ENCODE assay signal across 17 cellular contexts in genomic region chr3:76470285-76470684, GRCh38.
DNase-seq lines count a peak whose midpoint lies in the region; ATAC-seq, FAIRE-seq and TF ChIP-seq lines count a peak whose summit lies in the region.
"Had no signal": no experiment of that assay in that cellular context is flagged by ENCODE, and none has a peak within 500 bp of the region (broad histone marks: within the 10 kb centered on the region; RNA-seq: fewer than 3 reads in every experiment).

No MANE protein-coding gene starts in this region.

- H3K18ac ChIP-seq in mesenchymal stem cell (ENCODE audit: low read depth in 1 of 2, low read length in 2 of 2): no peak overlapping the region

- no peak overlapping the region for H2BK15ac ChIP-seq in mesenchymal stem cell (ENCODE audit: low read depth, poor library complexity, severe bottlenecking)

- H3K27ac ChIP-seq in mesenchymal stem cell (ENCODE audit: low read length, poor library complexity, severe bottlenecking) (no peak overlapping the region), small intestine (ENCODE audit: low read depth in 1 of 2, low read length in 1 of 2) (no peak overlapping the region)

- ATAC-seq in left lobe of liver: no peak
- ATAC-seq: activated naive CD4-positive, alpha-beta T cell treated with anti-CD3 and anti-CD28 coated beads, Interleukin-2, amount 50 U/mL, for 72 hours; naive thymus-derived CD4-positive, alpha-beta T cell had no signal

- H2BK120ac ChIP-seq in mesenchymal stem cell (ENCODE audit: low read depth, low read length): no peak overlapping the region

- H3K14ac ChIP-seq in mesenchymal stem cell (ENCODE audit: low read length in 2 of 2): peak overlapping the region in 1 of 2 experiments; percentile 1

- no peak overlapping the region for H3K4me2 ChIP-seq in mesenchymal stem cell (ENCODE audit: low read length, poor library complexity, severe bottlenecking)

- no peak overlapping the region for H2BK5ac ChIP-seq in mesenchymal stem cell (ENCODE audit: low read depth, low read length, poor library complexity, severe bottlenecking)

- FAIRE-seq in HTR-8/SVneo (lab: Jason Lieb, UNC) (no peak), small intestine (lab: Jason Lieb, UNC) (no peak)

- H3K4me3 ChIP-seq in AG09309 (ENCODE audit: control insufficient read depth, low read depth, low read length) (no peak overlapping the region), choroid plexus epithelial cell (ENCODE audit: low read depth, low read length) (no peak overlapping the region), mesenchymal stem cell (ENCODE audit: insufficient read depth in 1 of 2, low read depth in 1 of 2, low read length in 2 of 2) (no peak overlapping the region), small intestine (ENCODE audit: low read depth in 1 of 2, low read length in 2 of 2) (no peak overlapping the region), H7 (ENCODE audit: insufficient read depth, low read depth, low read length) (no peak overlapping the region)

- no peak overlapping the region for H4K91ac ChIP-seq in mesenchymal stem cell (ENCODE audit: low read length)

- WGBS in mesenchymal stem cell: no CpG with 5 or more reads among the region's 2 CpGs
- 78 to 86% (median 82%) methylated on average over 2 of the region's 2 CpGs for WGBS in small intestine, 3 donors

- no peaks in the 10 kb centered on the region for H3K79me1 ChIP-seq in mesenchymal stem cell (replicated peaks; ENCODE audit: low read length, poor library complexity, severe bottlenecking)

- no peak overlapping the region for H2BK12ac ChIP-seq in mesenchymal stem cell (ENCODE audit: low read length in 2 of 2)

- H2AFZ ChIP-seq in mesenchymal stem cell (ENCODE audit: low read depth, low read length): no peak overlapping the region

- H3K4me1 ChIP-seq in mesenchymal stem cell (ENCODE audit: control insufficient read depth, insufficient read depth, low read depth, low read length) (peaks cover 4% of the 10 kb centered on the region), small intestine (ENCODE audit: control insufficient read depth in 2 of 2, insufficient read depth in 1 of 2, low read depth in 1 of 2, low read length in 1 of 2) (no peaks in the 10 kb centered on the region)

- peak; percentile 29 for DNase-seq in AG09309 (ENCODE audit: low read depth)
- DNase-seq in HTR-8/SVneo (ENCODE audit: insufficient read length, low spot score): peak; percentile 10
- peak; percentile 93 for DNase-seq in choroid plexus epithelial cell (ENCODE audit: low read depth)
- DNase-seq in mesenchymal stem cell: peak; percentile 77
- no peak for DNase-seq in small intestine
- no peak for DNase-seq in H7
- DNase-seq in NCI-H187 (lab: John Stamatoyannopoulos, UW): no peak
- no peak for DNase-seq in left lobe of liver (ENCODE audit: low spot score)
- DNase-seq: activated CD4-positive, alpha-beta T cell treated with anti-CD3 and anti-CD28 coated beads, Interleukin-2, amount 10 ng/mL, durations not matched to agents 24 days and 14 days; DMS153; hippocampal formation; naive thymus-derived CD4-positive, alpha-beta T cell; NCI-H1105 treated with DMSO at 0.1 percent for 48 hours; NK-92 treated with Interleukin-12 subunit alpha and Interleukin-12 subunit beta, amount 100 ng/mL, for 24 hours; Right ventricle myocardium superior; stimulated activated CD4-positive, alpha-beta T cell treated with anti-CD3 and anti-CD28 coated beads, Interleukin-1b, Interleukin-23, amount 100 ng/mL, for 48 hours had no signal

- H4K8ac ChIP-seq in mesenchymal stem cell (ENCODE audit: low read length): no peak overlapping the region

- TF ChIP-seq CTCF in AG09309 (IDR thresholded peaks at IDR 0.05; ENCODE audit: control insufficient read depth, insufficient read depth, low read depth, low read length, missing control alignments) (no peak), choroid plexus epithelial cell (conservative IDR thresholded peaks at IDR 0.05; ENCODE audit: low read depth, low read length) (no peak)

- H3K9me3 ChIP-seq in mesenchymal stem cell (ENCODE audit: control insufficient read depth, low read length): peaks cover 5% of the 10 kb centered on the region
- no peaks in the 10 kb centered on the region for H3K9me3 ChIP-seq in small intestine (ENCODE audit: control insufficient read depth, low read depth)

- no peak overlapping the region for H2AK5ac ChIP-seq in mesenchymal stem cell (ENCODE audit: low read length, severe bottlenecking)

- H3K9ac ChIP-seq in mesenchymal stem cell (ENCODE audit: low read length): no peak overlapping the region

- H3K36me3 ChIP-seq in mesenchymal stem cell (ENCODE audit: control insufficient read depth in 1 of 2, insufficient read depth in 2 of 2, low read depth in 1 of 2, low read length in 2 of 2) (no peaks in the 10 kb centered on the region), small intestine (ENCODE audit: control insufficient read depth in 2 of 2, insufficient read depth in 2 of 2, low read length in 2 of 2) (no peaks in the 10 kb centered on the region), H7 (replicated peaks; ENCODE audit: control insufficient read depth, insufficient read depth, low read length) (no peaks in the 10 kb centered on the region)

- no peak overlapping the region for H3K4ac ChIP-seq in mesenchymal stem cell (ENCODE audit: low read depth in 1 of 2, low read length in 2 of 2)

- H3K27me3 ChIP-seq in mesenchymal stem cell (ENCODE audit: control insufficient read depth in 1 of 2, insufficient read depth in 1 of 2, low read length in 2 of 2) (no peaks in the 10 kb centered on the region), small intestine (ENCODE audit: control insufficient read depth in 2 of 2, insufficient read depth in 2 of 2, low read length in 2 of 2) (no peaks in the 10 kb centered on the region), H7 (ENCODE audit: control insufficient read depth, insufficient read depth, low read length) (no peaks in the 10 kb centered on the region)

- no peak overlapping the region for H3K23ac ChIP-seq in mesenchymal stem cell (ENCODE audit: low read length in 2 of 2)

Comparison
In these comparisons a context has a peak if more than half of its experiments do, and no peak if none do; other contexts are left out.
1. DNase-seq: peak in AG09309 (single experiment), HTR-8/SVneo (single experiment), choroid plexus epithelial cell (single experiment) and mesenchymal stem cell (single experiment); none in small intestine (single experiment), H7 (single experiment), NCI-H187 (0 of 2) and left lobe of liver (single experiment).